Comparison of ENCODE assay signal across 15 cellular contexts in the genomic region with DNA sequence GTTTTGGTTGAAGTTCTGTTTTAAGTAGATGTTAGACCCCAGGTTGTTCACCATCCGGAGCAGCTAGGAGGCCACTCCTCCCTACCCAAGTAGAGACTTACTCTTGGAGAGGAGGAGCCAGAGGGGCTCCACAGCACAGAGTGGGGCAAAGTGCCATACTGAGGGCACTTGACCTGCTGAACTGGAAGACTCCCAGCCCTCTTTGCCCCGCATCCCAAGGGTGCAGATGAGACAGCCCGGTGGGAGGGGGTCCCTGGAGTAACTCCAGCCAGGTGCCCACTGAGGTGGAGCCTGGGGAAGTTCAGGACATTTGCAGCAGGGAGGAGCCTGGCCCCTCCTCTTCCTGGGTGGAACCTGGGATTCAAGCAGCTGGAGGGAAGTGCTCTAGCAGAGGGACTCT.
DNase-seq lines count a peak whose midpoint lies in the region; ATAC-seq and TF ChIP-seq lines count a peak whose summit lies in the region.
"Had no signal": no experiment of that assay in that cellular context is flagged by ENCODE, and none has a peak within 500 bp of the region (broad histone marks: within the 10 kb centered on the region; RNA-seq: fewer than 3 reads in every experiment).

No MANE protein-coding gene starts in this region.

- no peak overlapping the region for H4K8ac ChIP-seq in IMR-90 (ENCODE audit: low read depth in 2 of 2, low read length in 2 of 2)

- H3K4me2 ChIP-seq in IMR-90 (ENCODE audit: low read depth, low read length) (no peak overlapping the region), Loucy (ENCODE audit: low read depth, low read length, poor library complexity, severe bottlenecking) (no peak overlapping the region)

- DNase-seq in IMR-90 = no peak
- DNase-seq in activated effector memory CD4-positive, alpha-beta T cell treated with anti-CD3 and anti-CD28 coated beads, Interleukin-2, amount 50 U/mL, for 16 hours = no peak
- no peak for DNase-seq in activated CD4-positive, CD25-positive, alpha-beta regulatory T cell (lab: John Stamatoyannopoulos, UW)
- DNase-seq in stimulated activated CD4-positive, alpha-beta T cell treated with anti-CD3 and anti-CD28 coated beads, Interleukin-15, amount 100 ng/mL, for 24 hours = no peak
- DNase-seq: ACHN; BE2C; C1 segment of cervical spinal cord; CD8-positive, alpha-beta memory T cell; COR-L47; DMS 273 treated with DMSO at 0.1 percent for 48 hours; GM23248; HCEC 1CT had no signal

- peaks cover 18% of the 10 kb centered on the region for H3K4me1 Mint-ChIP-seq in nephron
- H3K4me1 Mint-ChIP-seq: CD4-positive, CD25-positive, alpha-beta regulatory T cell; CD8-positive, alpha-beta memory T cell had no signal

- H4K20me1 ChIP-seq in IMR-90 (ENCODE audit: insufficient read depth, low read length) (no peaks in the 10 kb centered on the region), Loucy (ENCODE audit: insufficient read depth, low read length, poor library complexity, severe bottlenecking) (no peaks in the 10 kb centered on the region)

- no peaks in the 10 kb centered on the region for H3K36me3 ChIP-seq in IMR-90 (ENCODE audit: control insufficient read depth, insufficient read depth, low read length)
- H3K36me3 ChIP-seq in Loucy (ENCODE audit: insufficient read depth, low read length) = no peaks in the 10 kb centered on the region
- H3K36me3 ChIP-seq: BE2C had no signal

- H2BK5ac ChIP-seq in IMR-90 (ENCODE audit: low read depth, low read length, poor library complexity, severe bottlenecking) = no peak overlapping the region

- no peak overlapping the region for H3K4me3 Mint-ChIP-seq in nephron
- H3K4me3 Mint-ChIP-seq: CD4-positive, CD25-positive, alpha-beta regulatory T cell; CD8-positive, alpha-beta memory T cell had no signal

- H3K56ac ChIP-seq in IMR-90 (ENCODE audit: extremely low read depth, insufficient read depth, low read length) = no peak overlapping the region

- intact Hi-C loops in IMR-90 (cut with micrococcal nuclease) = no loop called here

- in situ Hi-C loops in IMR-90 (cut with MboI; ENCODE audit: low sequenced_read_pairs) = no loop called here

- WGBS in IMR-90 (ENCODE audit: extremely low coverage in 2 of 2, insufficient read length in 1 of 2), 2 experiments = no CpG with 5 or more reads among the region's 3 CpGs

- H3K18ac ChIP-seq in IMR-90 (ENCODE audit: low read depth, low read length) = no peak overlapping the region

- H3K4me3 ChIP-seq in IMR-90 (ENCODE audit: insufficient read depth, low read depth, low read length) = no peak overlapping the region
- H3K4me3 ChIP-seq in Loucy (ENCODE audit: low read length, poor library complexity, severe bottlenecking) = no peak overlapping the region
- H3K4me3 ChIP-seq: GM23248 had no signal

- no TSS peak for BruUV-seq in IMR-90 (replicated peaks; lab: Mats Ljungman, UMichigan)

- H3K4ac ChIP-seq in IMR-90 (ENCODE audit: low read depth, low read length) = no peak overlapping the region

- H3K14ac ChIP-seq in IMR-90 (replicated peaks; ENCODE audit: low read depth, low read length) = no peak overlapping the region

- no peak for TF ChIP-seq POLR2A in IMR-90 (IDR thresholded peaks at IDR 0.05; ENCODE audit: low read depth, low read length)

- H3K4me1 ChIP-seq in IMR-90 (ENCODE audit: control insufficient read depth, insufficient read depth, low read length) (no peaks in the 10 kb centered on the region), Loucy (ENCODE audit: insufficient read depth, low read length, poor library complexity, severe bottlenecking) (no peaks in the 10 kb centered on the region)
- H3K4me1 ChIP-seq: BE2C had no signal

- no peak overlapping the region for H3K23ac ChIP-seq in IMR-90 (ENCODE audit: low read depth, low read length)

- H3F3A ChIP-seq in Loucy (ENCODE audit: low read depth) = no peaks in the 10 kb centered on the region

- no peak overlapping the region for H3K27ac ChIP-seq in IMR-90 (ENCODE audit: insufficient read depth, low read length)
- H3K27ac ChIP-seq: GM23248 had no signal

- no peaks in the 10 kb centered on the region for H3K9me1 ChIP-seq in IMR-90 (ENCODE audit: insufficient read depth, low read length)

- dilution Hi-C loops in IMR-90 (cut with HindIII; ENCODE audit: low sequenced_read_pairs, unreplicated experiment) = no loop called here

- POLR2A ChIA-PET in IMR-90 (lab: Charles Lee; ENCODE audit: unreplicated experiment) = no interaction called here

- TF ChIP-seq RAD21 in IMR-90 (IDR thresholded peaks at IDR 0.05; ENCODE audit: low read length) = no peak

- H2AFZ ChIP-seq in IMR-90 (replicated peaks; ENCODE audit: low read length, poor library complexity) (peak overlapping the region; percentile 43), Loucy (ENCODE audit: low read length) (0 out of 2 replicates have a peak overlapping the region, but pooled peaks have one; percentile 48)
- H2AFZ ChIP-seq: GM23248 had no signal

- H2BK15ac ChIP-seq in IMR-90 (ENCODE audit: low read depth, low read length) = no peak overlapping the region

- no peaks in the 10 kb centered on the region for H3K9me3 ChIP-seq in IMR-90 (ENCODE audit: control insufficient read depth, insufficient read depth, low read length)
- H3K9me3 ChIP-seq in Loucy (ENCODE audit: insufficient read depth, low read depth, low read length) = no peaks in the 10 kb centered on the region
- H3K9me3 ChIP-seq: BE2C had no signal

- ATAC-seq in IMR-90 (ENCODE audit: low read depth) = no peak

- H2AK5ac ChIP-seq in IMR-90 (ENCODE audit: low read depth, low read length) = no peak overlapping the region

- no peak overlapping the region for H4K91ac ChIP-seq in IMR-90 (ENCODE audit: insufficient read depth, low read depth, low read length)

- H3K36me3 Mint-ChIP-seq in nephron (ENCODE audit: low read depth) = no peaks in the 10 kb centered on the region
- H3K36me3 Mint-ChIP-seq: CD4-positive, CD25-positive, alpha-beta regulatory T cell; CD8-positive, alpha-beta memory T cell had no signal

- H3K9ac ChIP-seq in IMR-90 (ENCODE audit: low read depth, low read length) = no peak overlapping the region
- no peak overlapping the region for H3K9ac ChIP-seq in Loucy (ENCODE audit: low read depth, low read length, poor library complexity, severe bottlenecking)
- H3K9ac ChIP-seq: GM23248 had no signal

- H2BK20ac ChIP-seq in IMR-90 (ENCODE audit: low read depth, low read length) = no peak overlapping the region

- H4K5ac ChIP-seq in IMR-90 (ENCODE audit: low read depth, low read length) = no peak overlapping the region

- no peaks in the 10 kb centered on the region for H3K79me2 ChIP-seq in Loucy (ENCODE audit: insufficient read depth, low read length)

- H2BK120ac ChIP-seq in IMR-90 (ENCODE audit: low read depth, low read length) = no peak overlapping the region

- no peaks in the 10 kb centered on the region for H3K9me3 Mint-ChIP-seq in nephron
- H3K9me3 Mint-ChIP-seq: CD8-positive, alpha-beta memory T cell had no signal

- no peaks in the 10 kb centered on the region for H3K79me1 ChIP-seq in IMR-90 (ENCODE audit: low read depth in 1 of 2, low read length in 2 of 2)

- no peak overlapping the region for H2AK9ac ChIP-seq in IMR-90 (replicated peaks; ENCODE audit: low read depth, low read length, poor library complexity)

- H3K9me2 ChIP-seq in Loucy (replicated peaks; ENCODE audit: low read depth, low read length) = no peaks in the 10 kb centered on the region

- TF ChIP-seq CTCF in IMR-90 (conservative IDR thresholded peaks at IDR 0.05; ENCODE audit: low read depth, low read length) (no peak), Loucy (conservative IDR thresholded peaks at IDR 0.05; ENCODE audit: low read length) (no peak), nephron (IDR thresholded peaks at IDR 0.05; ENCODE audit: unreplicated experiment in 3 of 3) (no peak)

- H3K27me3 ChIP-seq in IMR-90 (ENCODE audit: control insufficient read depth, insufficient read depth, low read length) (peaks cover 9% of the 10 kb centered on the region), Loucy (ENCODE audit: insufficient read depth, low read length, poor library complexity, severe bottlenecking) (no peaks in the 10 kb centered on the region)
- H3K27me3 ChIP-seq: BE2C had no signal

- no peaks in the 10 kb centered on the region for H3K27me3 Mint-ChIP-seq in nephron (ENCODE audit: low read depth)

- H3K27ac Mint-ChIP-seq in nephron = peak overlapping the region; percentile 99
- H3K27ac Mint-ChIP-seq: CD4-positive, CD25-positive, alpha-beta regulatory T cell; CD8-positive, alpha-beta memory T cell had no signal

- CTCF ChIA-PET in IMR-90 (lab: Yijun Ruan, JAX) = no interaction called here

TF ChIP-seq in IMR-90, 13 proteins besides CTCF, POLR2A, EP300 and RAD21:
- TF ChIP-seq CEBPB (IDR thresholded peaks at IDR 0.05; ENCODE audit: low read depth, low read length) (no peak), MAZ (IDR thresholded peaks at IDR 0.05; ENCODE audit: borderline replicate concordance, low read depth, low read length) (no peak), MXI1 (IDR thresholded peaks at IDR 0.05; ENCODE audit: borderline replicate concordance, low read depth, low read length) (no peak)
TF ChIP-seq in IMR-90: peak in this region for 0.
